ENCODE assay signal across 8 cellular contexts in genomic region chr2:240497082-240497481, GRCh38.
A peak's percentile ranks its signal among the peaks of the same experiment; 100 is the strongest.
DNase-seq lines count a peak whose midpoint lies in the region; ATAC-seq, FAIRE-seq and TF ChIP-seq lines count a peak whose summit lies in the region.
"Not testable (repeated sequence)": the region's sequence is repeated elsewhere in the genome, so short reads cannot be mapped to it uniquely, and the experiment has no call there.

No MANE protein-coding gene starts in this region.

- not testable (repeated sequence) for ATAC-seq in GM12878

- H2AFZ ChIP-seq in GM12878 (ENCODE audit: control insufficient read depth, low read depth, low read length); smooth muscle cell (ENCODE audit: low read depth): not testable (repeated sequence)

- SMC1A ChIA-PET in GM12878 (lab: Charles Lee; ENCODE audit: uncharacterized antibody, unreplicated experiment), result interaction anchor here (1.7 to 1.8 kb wide), 2 partner anchors 17 to 343 kb away, joined by 3 to 6 read pairs; no protein-coding TSS in a partner anchor

- POLR2A ChIA-PET in GM12878 (lab: Charles Lee), result not testable (repeated sequence)

- H3K27ac ChIP-seq in GM12878 (ENCODE audit: control insufficient read depth, insufficient read depth); smooth muscle cell (ENCODE audit: low read depth): not testable (repeated sequence)

- CTCF ChIA-PET in GM12878 (lab: Yijun Ruan, JAX), result interaction anchor here (1.6 kb wide), 1 partner anchor 18 kb away, joined by 3 read pairs; no protein-coding TSS in a partner anchor

- RAD21 ChIA-PET in GM12878 (lab: Charles Lee; ENCODE audit: unreplicated experiment), result interaction anchor here (1.3 kb wide), 1 partner anchor 436 kb away, joined by 3 read pairs; no protein-coding TSS in a partner anchor

- not testable (repeated sequence) for H4K20me1 ChIP-seq in GM12878 (ENCODE audit: control insufficient read depth, insufficient read depth); smooth muscle cell (ENCODE audit: low read depth)

- not testable (repeated sequence) for H3K4me1 ChIP-seq in GM12878 (ENCODE audit: control insufficient read depth, insufficient read depth, low read length); smooth muscle cell (ENCODE audit: low read depth)

- in situ Hi-C loops in GM12878 (cut with MboI), result not testable (repeated sequence)

- H3K36me3 ChIP-seq in GM12878 (ENCODE audit: control insufficient read depth in 2 of 2, insufficient read depth in 2 of 2, low read length in 1 of 2); smooth muscle cell (ENCODE audit: low read depth): not testable (repeated sequence)

- intact Hi-C loops in GM12878 (cut with micrococcal nuclease; ENCODE audit: unreplicated experiment), result not testable (repeated sequence)

- peak; percentile 68 for TF ChIP-seq RAD21 in Ishikawa (IDR thresholded peaks at IDR 0.05; ENCODE audit: low read depth)
- TF ChIP-seq RAD21 in GM12878 (IDR thresholded peaks at IDR 0.05; ENCODE audit: insufficient read depth, low read depth, low read length), result not testable (repeated sequence)

- TF ChIP-seq CTCF in AG09319 (IDR thresholded peaks at IDR 0.05; ENCODE audit: low read depth, low read length) (peak; percentile 30), GM12872 (IDR thresholded peaks at IDR 0.05; ENCODE audit: insufficient read depth, low read depth, low read length) (0 out of 3 replicates have a peak, but pooled peaks have one; percentile 13), GM12878 (IDR thresholded peaks at IDR 0.05 in 2 of 3, conservative IDR thresholded peaks at IDR 0.05 in 1 of 3; ENCODE audit: control insufficient read depth in 2 of 3, extremely low read depth in 1 of 3, insufficient read depth in 1 of 3, low read depth in 3 of 3, low read length in 3 of 3) (peak in 2 of 3 experiments; percentile 25 to 29; a peak in 2 of 6 replicates), fibroblast of mammary gland (conservative IDR thresholded peaks at IDR 0.05; ENCODE audit: control insufficient read depth, insufficient read depth, low read depth, low read length) (peak; percentile 44), smooth muscle cell (IDR thresholded peaks at IDR 0.05; ENCODE audit: borderline replicate concordance, insufficient read depth, poor library complexity, severe bottlenecking) (peak; percentile 21)

- BruUV-seq in GM12878 (replicated peaks; lab: Mats Ljungman, UMichigan), result not testable (repeated sequence)

- H3F3A ChIP-seq in smooth muscle cell (ENCODE audit: low read depth), result not testable (repeated sequence)

- H3K9me3 ChIP-seq in GM12878 (replicated peaks; ENCODE audit: control insufficient read depth, insufficient read depth, low read length); smooth muscle cell (replicated peaks; ENCODE audit: low read depth): not testable (repeated sequence)

- TF ChIP-seq POLR2A in GM12878 (IDR thresholded peaks at IDR 0.05; ENCODE audit: low read depth, low read length), result not testable (repeated sequence)

- WGBS in GM12878 (ENCODE audit: insufficient coverage, insufficient replicate concordance, low lambda C conversion rate, missing lambda C conversion rate), result 97% methylated on average over 7 of the region's 7 CpGs
- 83% methylated on average over 7 of the region's 7 CpGs for WGBS in smooth muscle cell (ENCODE audit: low lambda C conversion rate)

- FAIRE-seq in GM12878 (lab: Jason Lieb, UNC), result peak; percentile 56

- not testable (repeated sequence) for H3K4me2 ChIP-seq in GM12878 (ENCODE audit: control insufficient read depth, insufficient read depth); smooth muscle cell

- TF ChIP-seq EP300 in Ishikawa (IDR thresholded peaks at IDR 0.05; ENCODE audit: borderline replicate concordance); GM12878 (IDR thresholded peaks at IDR 0.05; ENCODE audit: borderline replicate concordance in 1 of 2, control insufficient read depth in 1 of 2, low read depth in 2 of 2, low read length in 2 of 2): not testable (repeated sequence)

- not testable (repeated sequence) for H3K27me3 ChIP-seq in GM12878 (replicated peaks in 1 of 2; ENCODE audit: control insufficient read depth in 2 of 2, insufficient read depth in 2 of 2, low read length in 1 of 2); smooth muscle cell (ENCODE audit: low read depth)

- H3K9ac ChIP-seq in GM12878 (ENCODE audit: control insufficient read depth, insufficient read depth, low read length); smooth muscle cell (ENCODE audit: low read depth): not testable (repeated sequence)

- not testable (repeated sequence) for DNase-seq in AG09319 (ENCODE audit: extremely low read depth, low read depth); GM12878 (ENCODE audit: low read depth, low spot score); smooth muscle cell (lab: John Stamatoyannopoulos, UW; ENCODE audit: unreplicated experiment)
- DNase-seq in RPMI7951 (ENCODE audit: low read depth) (peak; percentile 48), fibroblast of mammary gland (ENCODE audit: low read depth) (peak; percentile 56), kidney tubule cell (ENCODE audit: low spot score) (peak; percentile 30)

- H3K4me3 ChIP-seq in GM12878; fibroblast of mammary gland (ENCODE audit: control insufficient read depth, low read depth, low read length); smooth muscle cell: not testable (repeated sequence)

- not testable (repeated sequence) for H3K79me2 ChIP-seq in GM12878 (ENCODE audit: control insufficient read depth, insufficient read depth, low read length); smooth muscle cell (ENCODE audit: low read depth)

TF ChIP-seq in Ishikawa, 13 proteins besides CTCF, POLR2A, EP300 and RAD21:
- 0 out of 2 replicates have a peak, but pooled peaks have one; percentile 26 for TF ChIP-seq YY1 (IDR thresholded peaks at IDR 0.05; ENCODE audit: low read depth)
